ENCODE assay signal across 1 cellular context in the genomic region with DNA sequence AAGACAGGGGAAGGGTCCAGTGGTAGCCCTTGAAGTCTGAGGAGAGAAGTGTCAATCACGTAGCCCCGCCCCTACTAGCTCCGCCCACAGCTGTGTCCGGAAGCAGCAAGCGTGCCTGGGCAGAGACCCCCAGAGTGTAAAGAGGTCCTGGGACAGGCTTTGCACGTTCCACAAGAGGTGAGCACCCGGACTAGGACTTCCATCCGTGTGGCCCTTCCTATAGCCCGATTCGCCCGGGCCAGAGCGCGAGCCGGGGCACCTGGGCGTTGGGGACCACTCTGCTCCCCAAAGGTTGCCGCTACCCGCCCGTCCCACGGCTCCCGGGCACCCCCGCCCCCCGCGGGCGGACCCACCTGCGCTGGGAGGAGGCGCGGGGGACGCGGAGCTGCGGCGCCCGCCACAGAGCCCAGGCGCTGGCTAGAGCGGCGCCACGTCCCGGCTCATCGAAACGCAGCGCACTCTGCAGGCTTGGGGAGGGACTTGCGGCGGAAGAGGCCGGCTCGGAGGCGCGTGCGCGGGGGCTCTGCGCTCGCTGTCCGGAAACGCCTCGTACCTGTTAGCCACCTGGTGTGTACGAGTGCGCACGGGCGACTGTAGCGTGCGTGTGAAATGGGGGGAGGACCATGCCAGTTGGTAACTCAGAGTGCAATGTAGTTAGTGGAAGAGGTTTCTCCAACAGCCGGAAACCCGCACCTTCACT.
A peak's percentile ranks its signal among the peaks of the same experiment; 100 is the strongest.
TF ChIP-seq lines count a peak whose summit lies in the region.

A gene with protein sequence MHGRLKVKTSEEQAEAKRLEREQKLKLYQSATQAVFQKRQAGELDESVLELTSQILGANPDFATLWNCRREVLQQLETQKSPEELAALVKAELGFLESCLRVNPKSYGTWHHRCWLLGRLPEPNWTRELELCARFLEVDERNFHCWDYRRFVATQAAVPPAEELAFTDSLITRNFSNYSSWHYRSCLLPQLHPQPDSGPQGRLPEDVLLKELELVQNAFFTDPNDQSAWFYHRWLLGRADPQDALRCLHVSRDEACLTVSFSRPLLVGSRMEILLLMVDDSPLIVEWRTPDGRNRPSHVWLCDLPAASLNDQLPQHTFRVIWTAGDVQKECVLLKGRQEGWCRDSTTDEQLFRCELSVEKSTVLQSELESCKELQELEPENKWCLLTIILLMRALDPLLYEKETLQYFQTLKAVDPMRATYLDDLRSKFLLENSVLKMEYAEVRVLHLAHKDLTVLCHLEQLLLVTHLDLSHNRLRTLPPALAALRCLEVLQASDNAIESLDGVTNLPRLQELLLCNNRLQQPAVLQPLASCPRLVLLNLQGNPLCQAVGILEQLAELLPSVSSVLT (minus strand): TSS at position 464 of the 700 bp plus-strand sequence. CDS start 482 bp downstream, outside the sequence.

TF ChIP-seq in SK-N-SH, 30 proteins besides CTCF, POLR2A, EP300 and RAD21 (continued from another document):
- TF ChIP-seq, protein P1, sequence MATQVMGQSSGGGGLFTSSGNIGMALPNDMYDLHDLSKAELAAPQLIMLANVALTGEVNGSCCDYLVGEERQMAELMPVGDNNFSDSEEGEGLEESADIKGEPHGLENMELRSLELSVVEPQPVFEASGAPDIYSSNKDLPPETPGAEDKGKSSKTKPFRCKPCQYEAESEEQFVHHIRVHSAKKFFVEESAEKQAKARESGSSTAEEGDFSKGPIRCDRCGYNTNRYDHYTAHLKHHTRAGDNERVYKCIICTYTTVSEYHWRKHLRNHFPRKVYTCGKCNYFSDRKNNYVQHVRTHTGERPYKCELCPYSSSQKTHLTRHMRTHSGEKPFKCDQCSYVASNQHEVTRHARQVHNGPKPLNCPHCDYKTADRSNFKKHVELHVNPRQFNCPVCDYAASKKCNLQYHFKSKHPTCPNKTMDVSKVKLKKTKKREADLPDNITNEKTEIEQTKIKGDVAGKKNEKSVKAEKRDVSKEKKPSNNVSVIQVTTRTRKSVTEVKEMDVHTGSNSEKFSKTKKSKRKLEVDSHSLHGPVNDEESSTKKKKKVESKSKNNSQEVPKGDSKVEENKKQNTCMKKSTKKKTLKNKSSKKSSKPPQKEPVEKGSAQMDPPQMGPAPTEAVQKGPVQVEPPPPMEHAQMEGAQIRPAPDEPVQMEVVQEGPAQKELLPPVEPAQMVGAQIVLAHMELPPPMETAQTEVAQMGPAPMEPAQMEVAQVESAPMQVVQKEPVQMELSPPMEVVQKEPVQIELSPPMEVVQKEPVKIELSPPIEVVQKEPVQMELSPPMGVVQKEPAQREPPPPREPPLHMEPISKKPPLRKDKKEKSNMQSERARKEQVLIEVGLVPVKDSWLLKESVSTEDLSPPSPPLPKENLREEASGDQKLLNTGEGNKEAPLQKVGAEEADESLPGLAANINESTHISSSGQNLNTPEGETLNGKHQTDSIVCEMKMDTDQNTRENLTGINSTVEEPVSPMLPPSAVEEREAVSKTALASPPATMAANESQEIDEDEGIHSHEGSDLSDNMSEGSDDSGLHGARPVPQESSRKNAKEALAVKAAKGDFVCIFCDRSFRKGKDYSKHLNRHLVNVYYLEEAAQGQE (IDR thresholded peaks at IDR 0.05; ENCODE audit: low read depth, low read length) = 0 out of 2 replicates have a peak, but pooled peaks have one; percentile 44
- TF ChIP-seq MXI1 (IDR thresholded peaks at IDR 0.05; ENCODE audit: low read depth, low read length) (peak; percentile 85; the same call in 1 of the 2 replicates), POLR2AphosphoS5 (IDR thresholded peaks at IDR 0.05; ENCODE audit: low read depth, low read length) (peak; percentile 63), GABPA (IDR thresholded peaks at IDR 0.05; ENCODE audit: low read depth) (peak; percentile 68), ELF1 (IDR thresholded peaks at IDR 0.05) (peak; percentile 59), YY1 (IDR thresholded peaks at IDR 0.05; ENCODE audit: low read depth) (no peak), JUND (IDR thresholded peaks at IDR 0.05) (no peak), NFIC (IDR thresholded peaks at IDR 0.05; ENCODE audit: borderline replicate concordance) (no peak), TEAD4 (IDR thresholded peaks at IDR 0.05; ENCODE audit: borderline replicate concordance, insufficient read depth) (no peak), TAF1 (IDR thresholded peaks at IDR 0.05; ENCODE audit: borderline replicate concordance, low read depth, low read length) (peak; percentile 84), NRF1 (IDR thresholded peaks at IDR 0.05; ENCODE audit: low read depth, low read length) (peak; percentile 90), RCOR1 (IDR thresholded peaks at IDR 0.05; ENCODE audit: low read length) (peak; percentile 60), CHD2 (IDR thresholded peaks at IDR 0.05; ENCODE audit: low read length, partially characterized antibody) (peak; percentile 81), GATA2 (CRISPR knock-in tag; IDR thresholded peaks at IDR 0.05) (no peak), MEF2A (IDR thresholded peaks at IDR 0.05; ENCODE audit: borderline replicate concordance, low read depth) (no peak), RFX5 (IDR thresholded peaks at IDR 0.05; ENCODE audit: low read length) (peak; percentile 55; the same call in 1 of the 2 replicates), EZH2phosphoT487 (IDR thresholded peaks at IDR 0.05; ENCODE audit: borderline replicate concordance, low read depth) (no peak), SMC3 (IDR thresholded peaks at IDR 0.05; ENCODE audit: low read depth, low read length) (peak; percentile 30; the same call in 1 of the 2 replicates)
- TF ChIP-seq, protein P2, sequence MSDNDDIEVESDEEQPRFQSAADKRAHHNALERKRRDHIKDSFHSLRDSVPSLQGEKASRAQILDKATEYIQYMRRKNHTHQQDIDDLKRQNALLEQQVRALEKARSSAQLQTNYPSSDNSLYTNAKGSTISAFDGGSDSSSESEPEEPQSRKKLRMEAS (IDR thresholded peaks at IDR 0.05; ENCODE audit: low read depth) = peak; percentile 84
- TF ChIP-seq, protein P3, sequence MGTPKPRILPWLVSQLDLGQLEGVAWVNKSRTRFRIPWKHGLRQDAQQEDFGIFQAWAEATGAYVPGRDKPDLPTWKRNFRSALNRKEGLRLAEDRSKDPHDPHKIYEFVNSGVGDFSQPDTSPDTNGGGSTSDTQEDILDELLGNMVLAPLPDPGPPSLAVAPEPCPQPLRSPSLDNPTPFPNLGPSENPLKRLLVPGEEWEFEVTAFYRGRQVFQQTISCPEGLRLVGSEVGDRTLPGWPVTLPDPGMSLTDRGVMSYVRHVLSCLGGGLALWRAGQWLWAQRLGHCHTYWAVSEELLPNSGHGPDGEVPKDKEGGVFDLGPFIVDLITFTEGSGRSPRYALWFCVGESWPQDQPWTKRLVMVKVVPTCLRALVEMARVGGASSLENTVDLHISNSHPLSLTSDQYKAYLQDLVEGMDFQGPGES (IDR thresholded peaks at IDR 0.05; ENCODE audit: low read depth, low read length) = no peak
- TF ChIP-seq, protein P4, sequence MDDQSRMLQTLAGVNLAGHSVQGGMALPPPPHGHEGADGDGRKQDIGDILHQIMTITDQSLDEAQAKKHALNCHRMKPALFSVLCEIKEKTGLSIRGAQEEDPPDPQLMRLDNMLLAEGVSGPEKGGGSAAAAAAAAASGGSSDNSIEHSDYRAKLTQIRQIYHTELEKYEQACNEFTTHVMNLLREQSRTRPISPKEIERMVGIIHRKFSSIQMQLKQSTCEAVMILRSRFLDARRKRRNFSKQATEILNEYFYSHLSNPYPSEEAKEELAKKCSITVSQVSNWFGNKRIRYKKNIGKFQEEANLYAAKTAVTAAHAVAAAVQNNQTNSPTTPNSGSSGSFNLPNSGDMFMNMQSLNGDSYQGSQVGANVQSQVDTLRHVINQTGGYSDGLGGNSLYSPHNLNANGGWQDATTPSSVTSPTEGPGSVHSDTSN (IDR thresholded peaks at IDR 0.05) = peak; percentile 94
- TF ChIP-seq, protein P5, sequence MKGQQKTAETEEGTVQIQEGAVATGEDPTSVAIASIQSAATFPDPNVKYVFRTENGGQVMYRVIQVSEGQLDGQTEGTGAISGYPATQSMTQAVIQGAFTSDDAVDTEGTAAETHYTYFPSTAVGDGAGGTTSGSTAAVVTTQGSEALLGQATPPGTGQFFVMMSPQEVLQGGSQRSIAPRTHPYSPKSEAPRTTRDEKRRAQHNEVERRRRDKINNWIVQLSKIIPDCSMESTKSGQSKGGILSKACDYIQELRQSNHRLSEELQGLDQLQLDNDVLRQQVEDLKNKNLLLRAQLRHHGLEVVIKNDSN (IDR thresholded peaks at IDR 0.05; ENCODE audit: borderline replicate concordance, low read depth) = 0 out of 2 replicates have a peak, but pooled peaks have one; percentile 13
TF ChIP-seq in SK-N-SH: peak in this region for 14.
